25 cellular contexts compared by ENCODE assay signal in the genomic region with DNA sequence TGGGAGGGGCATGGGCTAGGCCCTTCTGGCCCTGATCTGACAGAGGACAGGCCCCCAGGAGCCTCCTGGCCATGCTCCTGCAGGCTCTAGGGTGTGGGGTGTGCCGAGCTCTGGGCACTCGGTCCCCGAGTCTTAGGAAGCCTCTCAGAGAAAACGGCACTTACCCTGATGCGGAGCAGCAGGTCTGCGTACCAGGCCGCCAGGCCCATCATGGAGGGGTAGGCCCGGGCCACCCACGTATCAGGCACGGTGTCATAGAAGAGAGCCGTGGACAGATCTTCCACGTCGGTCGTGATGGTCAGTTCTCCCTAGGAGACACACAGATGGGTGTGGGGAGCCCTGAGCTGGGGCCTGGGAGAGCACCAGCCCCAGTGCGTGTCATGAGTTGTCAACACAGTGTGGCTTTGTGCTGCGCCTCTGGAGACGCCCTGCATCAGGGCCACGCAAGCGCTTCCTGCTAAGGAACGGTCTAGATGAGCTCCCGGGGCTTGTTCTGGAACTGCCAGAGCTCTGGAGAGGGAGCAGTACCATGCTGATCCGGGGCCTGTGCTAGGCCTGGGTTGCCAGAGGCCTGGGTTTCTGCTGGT.
"Had no signal": no experiment of that assay in that cellular context is flagged by ENCODE, and none has a peak within 500 bp of the region (broad histone marks: within the 10 kb centered on the region; RNA-seq: fewer than 3 reads in every experiment).

No MANE protein-coding gene starts in this region.

- H3K27me3 ChIP-seq: brain microvascular endothelial cell, right lobe of liver, upper lobe of right lung had no signal

- H3K27ac ChIP-seq: brain microvascular endothelial cell, epithelial cell of prostate, left ventricle myocardium inferior, prostate gland, right lobe of liver, thoracic aorta, upper lobe of right lung, WERI-Rb-1 had no signal

- H3K27ac Mint-ChIP-seq: activated CD8-positive, alpha-beta T cell treated with anti-CD3 and anti-CD28 coated beads, Interleukin-2, amount 10 ng/mL, durations not matched to agents 7 days and 5 days; activated naive CD8-positive, alpha-beta T cell treated with anti-CD3 and anti-CD28 coated beads for 36 hours; dendritic cell treated with granulocyte-macrophage colony-stimulating factor and Interleukin-4, amounts not matched to agents 40 ng/mL and 50 ng/mL, for 4 days; effector memory CD8-positive, alpha-beta T cell; memory B cell; natural killer cell had no signal

- H3K27me3 Mint-ChIP-seq: activated naive CD8-positive, alpha-beta T cell treated with anti-CD3 and anti-CD28 coated beads for 36 hours; dendritic cell treated with granulocyte-macrophage colony-stimulating factor and Interleukin-4, amounts not matched to agents 40 ng/mL and 50 ng/mL, for 4 days; effector memory CD8-positive, alpha-beta T cell; memory B cell had no signal

- H3K4me2 ChIP-seq: smooth muscle cell had no signal

- H3K36me3 Mint-ChIP-seq: natural killer cell had no signal

- ATAC-seq: activated CD8-positive, alpha-beta T cell treated with anti-CD3 and anti-CD28 coated beads, Interleukin-2, amount 10 ng/mL, durations not matched to agents 7 days and 5 days; effector memory CD8-positive, alpha-beta T cell; natural killer cell; upper lobe of right lung had no signal

- H3K9me3 ChIP-seq: left ventricle myocardium inferior, prostate gland, right lobe of liver, thoracic aorta, upper lobe of right lung had no signal

- DNase-seq: activated CD4-positive, alpha-beta T cell treated with anti-CD3 and anti-CD28 coated beads for 4 hours; activated CD8-positive, alpha-beta memory T cell treated with anti-CD3 and anti-CD28 coated beads, Interleukin-2, amount 50 U/mL, for 4 hours; activated CD8-positive, alpha-beta T cell treated with anti-CD3 and anti-CD28 coated beads, Interleukin-2, amount 10 ng/mL, durations not matched to agents 7 days and 5 days; activated naive CD8-positive, alpha-beta T cell treated with anti-CD3 and anti-CD28 coated beads for 36 hours; brain microvascular endothelial cell; cerebellar nuclear complex; effector memory CD8-positive, alpha-beta T cell; foreskin melanocyte; left ventricle myocardium inferior; natural killer cell; occipital lobe; stimulated activated CD4-positive, alpha-beta T cell treated with anti-CD3 and anti-CD28 coated beads, Interleukin-4, amount 100 ng/mL, for 4 hours; stimulated activated CD8-positive, alpha-beta memory T cell treated with anti-CD3 and anti-CD28 coated beads, Interleukin-4, amount 100 ng/mL, for 48 hours; stimulated activated naive CD4-positive, alpha-beta T cell treated with Interleukin-2 at 50 U/mL for 16 hours; upper lobe of right lung; WERI-Rb-1 had no signal

- FAIRE-seq: keratinocyte had no signal

- H3K4me3 Mint-ChIP-seq: activated CD8-positive, alpha-beta T cell treated with anti-CD3 and anti-CD28 coated beads, Interleukin-2, amount 10 ng/mL, durations not matched to agents 7 days and 5 days; activated naive CD8-positive, alpha-beta T cell treated with anti-CD3 and anti-CD28 coated beads for 36 hours; dendritic cell treated with granulocyte-macrophage colony-stimulating factor and Interleukin-4, amounts not matched to agents 40 ng/mL and 50 ng/mL, for 4 days; effector memory CD8-positive, alpha-beta T cell; memory B cell; natural killer cell; T-helper 1 cell treated with Interleukin-12 subunit alpha and Interleukin-12 subunit beta and Interleukin-4 antibody, amounts not matched to agents 30 μg/mL and 1 μg/mL, for 36 hours had no signal

- H3K4me1 ChIP-seq: prostate gland had no signal

- H3K4me1 Mint-ChIP-seq: memory B cell had no signal

- H3K9me3 Mint-ChIP-seq: activated naive CD8-positive, alpha-beta T cell treated with anti-CD3 and anti-CD28 coated beads for 36 hours; dendritic cell treated with granulocyte-macrophage colony-stimulating factor and Interleukin-4, amounts not matched to agents 40 ng/mL and 50 ng/mL, for 4 days; effector memory CD8-positive, alpha-beta T cell; memory B cell; natural killer cell; T-helper 1 cell treated with Interleukin-12 subunit alpha and Interleukin-12 subunit beta and Interleukin-4 antibody, amounts not matched to agents 30 μg/mL and 1 μg/mL, for 36 hours had no signal

- H3K4me3 ChIP-seq: left ventricle myocardium inferior, prostate gland, right lobe of liver, smooth muscle cell, thoracic aorta, upper lobe of right lung had no signal

- H3K36me3 ChIP-seq: prostate gland had no signal
